8 cellular contexts compared by ENCODE assay signal in the genomic region with DNA sequence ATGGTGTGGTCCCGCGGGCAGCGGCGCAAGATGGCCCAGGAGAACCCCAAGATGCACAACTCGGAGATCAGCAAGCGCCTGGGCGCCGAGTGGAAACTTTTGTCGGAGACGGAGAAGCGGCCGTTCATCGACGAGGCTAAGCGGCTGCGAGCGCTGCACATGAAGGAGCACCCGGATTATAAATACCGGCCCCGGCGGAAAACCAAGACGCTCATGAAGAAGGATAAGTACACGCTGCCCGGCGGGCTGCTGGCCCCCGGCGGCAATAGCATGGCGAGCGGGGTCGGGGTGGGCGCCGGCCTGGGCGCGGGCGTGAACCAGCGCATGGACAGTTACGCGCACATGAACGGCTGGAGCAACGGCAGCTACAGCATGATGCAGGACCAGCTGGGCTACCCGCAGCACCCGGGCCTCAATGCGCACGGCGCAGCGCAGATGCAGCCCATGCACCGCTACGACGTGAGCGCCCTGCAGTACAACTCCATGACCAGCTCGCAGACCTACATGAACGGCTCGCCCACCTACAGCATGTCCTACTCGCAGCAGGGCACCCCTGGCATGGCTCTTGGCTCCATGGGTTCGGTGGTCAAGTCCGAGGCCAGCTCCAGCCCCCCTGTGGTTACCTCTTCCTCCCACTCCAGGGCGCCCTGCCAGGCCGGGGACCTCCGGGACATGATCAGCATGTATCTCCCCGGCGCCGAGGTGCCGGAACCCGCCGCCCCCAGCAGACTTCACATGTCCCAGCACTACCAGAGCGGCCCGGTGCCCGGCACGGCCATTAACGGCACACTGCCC. TPM values are rescaled to one million over a fixed set of nuclear protein-coding genes. Genes with fewer than 3 reads are reported as not detected.
A peak's percentile ranks its signal among the peaks of the same experiment; 100 is the strongest.
DNase-seq lines count a peak whose midpoint lies in the region; ATAC-seq and TF ChIP-seq lines count a peak whose summit lies in the region.
"Had no signal": no experiment of that assay in that cellular context is flagged by ENCODE, and none has a peak within 500 bp of the region (broad histone marks: within the 10 kb centered on the region; RNA-seq: fewer than 3 reads in every experiment).

No MANE protein-coding gene starts in this region.

- TF ChIP-seq POLR2A in IMR-90 (IDR thresholded peaks at IDR 0.05; ENCODE audit: low read depth, low read length) (no peak), heart left ventricle (IDR thresholded peaks at IDR 0.05) (no peak), thyroid gland (IDR thresholded peaks at IDR 0.05) (no peak)

- H3K9ac ChIP-seq in IMR-90 (ENCODE audit: low read depth, low read length): no peak overlapping the region

- no peak overlapping the region for H2AK5ac ChIP-seq in IMR-90 (ENCODE audit: low read depth, low read length)

- H3K4me2 ChIP-seq in IMR-90 (ENCODE audit: low read depth, low read length): peak overlapping the region; percentile 67; the same call in 1 of the 2 replicates

- BruUV-seq in IMR-90 (replicated peaks; lab: Mats Ljungman, UMichigan): no TSS peak

- H3K9me3 ChIP-seq in IMR-90 (ENCODE audit: control insufficient read depth, insufficient read depth, low read length) (no peaks in the 10 kb centered on the region), RWPE2 (ENCODE audit: severe bottlenecking) (no peaks in the 10 kb centered on the region), heart left ventricle (no peaks in the 10 kb centered on the region), thyroid gland (no peaks in the 10 kb centered on the region)

- no peak for DNase-seq in IMR-90
- DNase-seq in RWPE2 (ENCODE audit: low spot score): no peak
- no peak for DNase-seq in heart left ventricle
- no peak for DNase-seq in foreskin melanocyte
- DNase-seq in thyroid gland: no peak

- POLR2A ChIA-PET in IMR-90 (lab: Charles Lee; ENCODE audit: unreplicated experiment): no interaction called here

- H3K4me3 ChIP-seq in IMR-90 (ENCODE audit: insufficient read depth, low read depth, low read length): no peak overlapping the region
- peak overlapping the region; percentile 52 for H3K4me3 ChIP-seq in RWPE2 (ENCODE audit: severe bottlenecking)
- H3K4me3 ChIP-seq in heart left ventricle: peak overlapping the region in 8 of 12 donors; percentile 6 to 41 (median 25)
- peak overlapping the region; percentile 2 to 43 (median 23) for H3K4me3 ChIP-seq in skin epidermis
- no peak overlapping the region for H3K4me3 ChIP-seq in thyroid gland (replicated peaks in 1 of 3)

- 4% methylated on average over 49 of the region's 70 CpGs; no CpG with 5 or more reads in 1 of the 2 experiments for WGBS in IMR-90 (ENCODE audit: extremely low coverage in 2 of 2, insufficient read length in 1 of 2), 2 experiments
- 1 to 3% (median 2%) methylated on average over 23 to 70 of the region's 70 CpGs for WGBS in heart left ventricle, 4 donors
- WGBS in thyroid gland, 2 donors: 1 to 5% methylated on average over 24 to 60 of the region's 70 CpGs

- H3K27me3 ChIP-seq in IMR-90 (ENCODE audit: control insufficient read depth, insufficient read depth, low read length) (peaks cover 45% of the 10 kb centered on the region), RWPE2 (ENCODE audit: insufficient read depth, poor library complexity, severe bottlenecking) (peaks cover 53% of the 10 kb centered on the region), heart left ventricle (peaks cover 55 to 100% (median 99%) of the 10 kb centered on the region in 9 donors), thyroid gland (peaks cover 78% of the 10 kb centered on the region)

- H3K18ac ChIP-seq in IMR-90 (ENCODE audit: low read depth, low read length): no peak overlapping the region

- H2AK9ac ChIP-seq in IMR-90 (replicated peaks; ENCODE audit: low read depth, low read length, poor library complexity): no peak overlapping the region

- H2BK5ac ChIP-seq in IMR-90 (ENCODE audit: low read depth, low read length, poor library complexity, severe bottlenecking): no peak overlapping the region

- no peak overlapping the region for H3K27ac ChIP-seq in IMR-90 (ENCODE audit: insufficient read depth, low read length)
- peak overlapping the region; percentile 47 for H3K27ac ChIP-seq in RWPE2 (ENCODE audit: poor library complexity, severe bottlenecking)
- peak overlapping the region in 1 of 12 donors; percentile 27 for H3K27ac ChIP-seq in heart left ventricle
- no peak overlapping the region for H3K27ac ChIP-seq in skin epidermis
- no peak overlapping the region for H3K27ac ChIP-seq in thyroid gland

- no peak overlapping the region for H3K23ac ChIP-seq in IMR-90 (ENCODE audit: low read depth, low read length)

- H4K5ac ChIP-seq in IMR-90 (ENCODE audit: low read depth, low read length): no peak overlapping the region

- H3K79me1 ChIP-seq in IMR-90 (ENCODE audit: low read depth in 1 of 2, low read length in 2 of 2): no peaks in the 10 kb centered on the region

- no peak for TF ChIP-seq RAD21 in IMR-90 (IDR thresholded peaks at IDR 0.05; ENCODE audit: low read length)

- H2AFZ ChIP-seq in IMR-90 (replicated peaks; ENCODE audit: low read length, poor library complexity): peak overlapping the region; percentile 21

- H3K36me3 ChIP-seq in IMR-90 (ENCODE audit: control insufficient read depth, insufficient read depth, low read length): no peaks in the 10 kb centered on the region
- no peaks in the 10 kb centered on the region for H3K36me3 ChIP-seq in RWPE2 (ENCODE audit: low read depth)
- H3K36me3 ChIP-seq in heart left ventricle: no peaks in the 10 kb centered on the region
- H3K36me3 ChIP-seq in thyroid gland: no peaks in the 10 kb centered on the region

- no peaks in the 10 kb centered on the region for H3K9me1 ChIP-seq in IMR-90 (ENCODE audit: insufficient read depth, low read length)

- intact Hi-C loops in IMR-90 (cut with micrococcal nuclease): no loop called here
- intact Hi-C loops in heart left ventricle (cut with DNase I): loop anchor here in 7 of 10 donors (5.0 kb wide), 3 partner anchors 545 to 970 kb away; no protein-coding TSS in a partner anchor
- intact Hi-C loops in thyroid gland (cut with DNase I): loop anchor here (10.0 kb wide), 1 partner anchor 972 kb away; no protein-coding TSS in a partner anchor

- in situ Hi-C loops in IMR-90 (cut with MboI; ENCODE audit: low sequenced_read_pairs): no loop called here

- no peaks in the 10 kb centered on the region for H4K20me1 ChIP-seq in IMR-90 (ENCODE audit: insufficient read depth, low read length)

- no peak overlapping the region for H4K91ac ChIP-seq in IMR-90 (ENCODE audit: insufficient read depth, low read depth, low read length)

- H3K4ac ChIP-seq in IMR-90 (ENCODE audit: low read depth, low read length): no peak overlapping the region

- H4K8ac ChIP-seq in IMR-90 (ENCODE audit: low read depth in 2 of 2, low read length in 2 of 2): no peak overlapping the region

- no peak overlapping the region for H3K56ac ChIP-seq in IMR-90 (ENCODE audit: extremely low read depth, insufficient read depth, low read length)

- dilution Hi-C loops in IMR-90 (cut with HindIII; ENCODE audit: low sequenced_read_pairs, unreplicated experiment): no loop called here

- CTCF ChIA-PET in IMR-90 (lab: Yijun Ruan, JAX): no interaction called here

- TF ChIP-seq CTCF in IMR-90 (conservative IDR thresholded peaks at IDR 0.05; ENCODE audit: low read depth, low read length) (no peak), RWPE2 (IDR thresholded peaks at IDR 0.05; ENCODE audit: poor library complexity, severe bottlenecking) (no peak), heart left ventricle (IDR thresholded peaks at IDR 0.05) (no peak), thyroid gland (IDR thresholded peaks at IDR 0.05) (no peak)

- ATAC-seq in IMR-90 (ENCODE audit: low read depth) (no peak), RWPE2 (ENCODE audit: low read depth) (peak; percentile 67), heart left ventricle (peak in 3 of 4 donors; percentile 26 to 90 (median 85)), GM18519 (IDR thresholded peaks at IDR 0.05; ENCODE audit: low FRiP score, unreplicated experiment) (no peak)

- no peak overlapping the region for H2BK15ac ChIP-seq in IMR-90 (ENCODE audit: low read depth, low read length)

- H3K4me1 ChIP-seq in IMR-90 (ENCODE audit: control insufficient read depth, insufficient read depth, low read length) (no peaks in the 10 kb centered on the region), RWPE2 (ENCODE audit: insufficient read depth, poor library complexity, severe bottlenecking) (no peaks in the 10 kb centered on the region), heart left ventricle (peaks cover 0 to 34% (median 8%) of the 10 kb centered on the region in 12 donors), thyroid gland (peaks cover 0 to 22% of the 10 kb centered on the region in 2 donors)

- no peak overlapping the region for H2BK120ac ChIP-seq in IMR-90 (ENCODE audit: low read depth, low read length)

- H2BK20ac ChIP-seq in IMR-90 (ENCODE audit: low read depth, low read length): no peak overlapping the region

- no peak overlapping the region for H3K14ac ChIP-seq in IMR-90 (replicated peaks; ENCODE audit: low read depth, low read length)

TF ChIP-seq in IMR-90, 13 proteins besides CTCF, POLR2A, EP300 and RAD21 (continues in another document):
- no peak for TF ChIP-seq RFX5 (IDR thresholded peaks at IDR 0.05; ENCODE audit: low read depth, low read length)
- no peak for TF ChIP-seq MAZ (IDR thresholded peaks at IDR 0.05; ENCODE audit: borderline replicate concordance, low read depth, low read length)
- no peak for TF ChIP-seq FOS (IDR thresholded peaks at IDR 0.05; ENCODE audit: low read depth, low read length)
- no peak for TF ChIP-seq CEBPB (IDR thresholded peaks at IDR 0.05; ENCODE audit: low read depth, low read length)
- no peak for TF ChIP-seq USF2 (IDR thresholded peaks at IDR 0.05; ENCODE audit: low read depth, low read length)
- TF ChIP-seq CHD1 (IDR thresholded peaks at IDR 0.05; ENCODE audit: low read depth, low read length): no peak
- no peak for TF ChIP-seq RCOR1 (IDR thresholded peaks at IDR 0.05; ENCODE audit: insufficient replicate concordance, low read length)

RNA-seq across cellular contexts. Expression of gene SOX2, which starts 1.0 kb away (rescaled TPM):
- total RNA-seq in IMR-90 (2012; rRNA removed) (not detected in 2 replicates), heart left ventricle (1 to 10 TPM in 2 of 9 donors, under 1 TPM in 2, not detected in 5; 0.09 to 1.1 (median 0.61) TPM), thyroid gland (under 1 TPM in 2 of 4 donors, not detected in 2; 0.27 to 0.34 TPM)
- polyA plus RNA-seq in IMR-90 (2012; rRNA removed) (not detected in 2 replicates), heart left ventricle (under 1 TPM; 0.11 to 0.30 TPM)
- not detected in 2 replicates for polyA plus RNA-seq in IMR-90 (2012; cell fraction: cytosol; rRNA removed)
- polyA plus RNA-seq in IMR-90 (2012; cell fraction: nucleus; rRNA removed; ENCODE audit: low replicate concordance): 0.06 and 0.08 TPM in 2 replicates
- total RNA-seq: glomerular endothelial cell had no signal

Comparison
In these comparisons a context has a peak if more than half of its experiments do, and no peak if none do; other contexts are left out.
1. ATAC-seq: peak in RWPE2 (single experiment) and heart left ventricle (3 of 4); none in IMR-90 (single experiment) and GM18519 (single experiment).
2. H3K4me3 ChIP-seq: peak in RWPE2 (single experiment), heart left ventricle (8 of 12) and skin epidermis (7 of 7); none in IMR-90 (single experiment) and thyroid gland (0 of 3).